13 cellular contexts compared by ENCODE assay signal in genomic region chr9:90025816-90026215, GRCh38.
DNase-seq lines count a peak whose midpoint lies in the region; ATAC-seq, FAIRE-seq and TF ChIP-seq lines count a peak whose summit lies in the region.
"Had no signal": no experiment of that assay in that cellular context is flagged by ENCODE, and none has a peak within 500 bp of the region (broad histone marks: within the 10 kb centered on the region; RNA-seq: fewer than 3 reads in every experiment).

No MANE protein-coding gene starts in this region.

- H3K36me3 ChIP-seq in brain microvascular endothelial cell (replicated peaks), result no peaks in the 10 kb centered on the region
- no peaks in the 10 kb centered on the region for H3K36me3 ChIP-seq in mesenchymal stem cell (ENCODE audit: control insufficient read depth in 1 of 2, insufficient read depth in 2 of 2, low read depth in 1 of 2, low read length in 2 of 2)
- H3K36me3 ChIP-seq: neutrophil had no signal

- peak overlapping the region in 1 of 2 experiments; percentile 42 for H3K4ac ChIP-seq in mesenchymal stem cell (ENCODE audit: low read depth in 1 of 2, low read length in 2 of 2)

- H2BK15ac ChIP-seq in mesenchymal stem cell (ENCODE audit: low read depth, poor library complexity, severe bottlenecking), result no peak overlapping the region

- in situ Hi-C loops in brain microvascular endothelial cell (cut with HindIII; ENCODE audit: low pct_ligation_motif_present, low sequenced_read_pairs), result no loop called here

- H4K91ac ChIP-seq in mesenchymal stem cell (ENCODE audit: low read length), result no peak overlapping the region

- no peak overlapping the region for H4K8ac ChIP-seq in mesenchymal stem cell (ENCODE audit: low read length)

- H3K14ac ChIP-seq in mesenchymal stem cell (ENCODE audit: low read length in 2 of 2), result no peak overlapping the region

- H3K27ac ChIP-seq in A549 (no peak overlapping the region), brain microvascular endothelial cell (no peak overlapping the region), mesenchymal stem cell (ENCODE audit: low read length, poor library complexity, severe bottlenecking) (no peak overlapping the region)
- H3K27ac ChIP-seq: neutrophil had no signal

- POLR2A ChIA-PET in A549 (lab: Yijun Ruan, JAX), result no interaction called here

- peaks cover 5% of the 10 kb centered on the region; the same call in 1 of the 3 replicates for H3K9me3 ChIP-seq in A549
- no peaks in the 10 kb centered on the region for H3K9me3 ChIP-seq in mesenchymal stem cell (ENCODE audit: control insufficient read depth, low read length)
- H3K9me3 ChIP-seq: neutrophil had no signal

- peaks cover 4% of the 10 kb centered on the region; the same call in 1 of the 3 replicates for H3K4me1 ChIP-seq in A549
- H3K4me1 ChIP-seq in mesenchymal stem cell (ENCODE audit: control insufficient read depth, insufficient read depth, low read depth, low read length), result peaks cover 4% of the 10 kb centered on the region

- 19% methylated on average over 3 of the region's 3 CpGs for WGBS in A549 (ENCODE audit: missing lambda C conversion rate)
- 23% methylated on average over 3 of the region's 3 CpGs for WGBS in mesenchymal stem cell

- H3K18ac ChIP-seq in mesenchymal stem cell (ENCODE audit: low read depth in 1 of 2, low read length in 2 of 2), result peak overlapping the region in 1 of 2 experiments; percentile 18

- H3K4me3 ChIP-seq in A549, result no peak overlapping the region
- H3K4me3 ChIP-seq in brain microvascular endothelial cell (ENCODE audit: low read depth, low read length), result no peak overlapping the region
- H3K4me3 ChIP-seq in mesenchymal stem cell (ENCODE audit: insufficient read depth in 1 of 2, low read depth in 1 of 2, low read length in 2 of 2), result no peak overlapping the region

- no peak for TF ChIP-seq RAD21 in A549 (conservative IDR thresholded peaks at IDR 0.05 in 1 of 2, IDR thresholded peaks at IDR 0.05 in 1 of 2)

- no peak for TF ChIP-seq POLR2A in A549 (IDR thresholded peaks at IDR 0.05; ENCODE audit: low read length)

- DNase-seq in A549 (ENCODE audit: low read depth in 1 of 2, low spot score in 1 of 2) (peak; percentile 15 to 40), LoVo (ENCODE audit: low spot score) (peak; percentile 5), brain microvascular endothelial cell (peak; percentile 14), mesenchymal stem cell (peak; percentile 37), SKM-1 (lab: John Stamatoyannopoulos, UW; ENCODE audit: unreplicated experiment) (no peak), NCI-H146 treated with DMSO at 0.1 percent for 48 hours (lab: John Stamatoyannopoulos, UW; ENCODE audit: unreplicated experiment) (no peak)
- DNase-seq: activated T-cell treated with anti-CD3 and anti-CD28 coated beads, Interleukin-2, amount 50 U/mL, for 72 hours; HCEC 1CT; NK-92 treated with Interleukin-12 subunit alpha and Interleukin-12 subunit beta, amount 100 ng/mL, for 24 hours had no signal

- TF ChIP-seq CTCF in A549 (IDR thresholded peaks at IDR 0.05), result no peak
- TF ChIP-seq CTCF in brain microvascular endothelial cell (IDR thresholded peaks at IDR 0.05; ENCODE audit: low read depth, low read length, missing control alignments), result no peak

- CTCF ChIA-PET in A549 (lab: Yijun Ruan, JAX), result interaction anchor here (0.5 kb wide), 1 partner anchor 72 kb away, joined by 3 read pairs; no protein-coding TSS in a partner anchor

- no peak for FAIRE-seq in A549 (lab: Jason Lieb, UNC)
- FAIRE-seq: TTC549 had no signal

- H2AFZ ChIP-seq in mesenchymal stem cell (ENCODE audit: low read depth, low read length), result no peak overlapping the region

- no peak overlapping the region for H2AK5ac ChIP-seq in mesenchymal stem cell (ENCODE audit: low read length, severe bottlenecking)

- H2BK120ac ChIP-seq in mesenchymal stem cell (ENCODE audit: low read depth, low read length), result no peak overlapping the region

- H2BK5ac ChIP-seq in mesenchymal stem cell (ENCODE audit: low read depth, low read length, poor library complexity, severe bottlenecking), result no peak overlapping the region

- no peak overlapping the region for H3K9ac ChIP-seq in mesenchymal stem cell (ENCODE audit: low read length)

- peak; percentile 85 to 89; a peak in 5 of 6 replicates for ATAC-seq in A549
- no peak for ATAC-seq in HG02884 (IDR thresholded peaks at IDR 0.05; ENCODE audit: unreplicated experiment)
- ATAC-seq in GM19351 (IDR thresholded peaks at IDR 0.05; ENCODE audit: unreplicated experiment), result no peak
- ATAC-seq: activated T-cell treated with anti-CD3 and anti-CD28 coated beads, Interleukin-2, amount 50 U/mL, for 72 hours had no signal

- no peak overlapping the region for H2BK12ac ChIP-seq in mesenchymal stem cell (ENCODE audit: low read length in 2 of 2)

- H3K4me2 ChIP-seq in A549, result no peak overlapping the region
- H3K4me2 ChIP-seq in mesenchymal stem cell (ENCODE audit: low read length, poor library complexity, severe bottlenecking), result no peak overlapping the region

- TF ChIP-seq EP300 in A549 (IDR thresholded peaks at IDR 0.05), result no peak

- H3K79me1 ChIP-seq in mesenchymal stem cell (replicated peaks; ENCODE audit: low read length, poor library complexity, severe bottlenecking), result no peaks in the 10 kb centered on the region

- H3K27me3 ChIP-seq in brain microvascular endothelial cell (replicated peaks), result no peaks in the 10 kb centered on the region
- H3K27me3 ChIP-seq in mesenchymal stem cell (ENCODE audit: control insufficient read depth in 1 of 2, insufficient read depth in 1 of 2, low read length in 2 of 2), result peaks cover 0 to 30% of the 10 kb centered on the region in 2 experiments

- peak overlapping the region in 1 of 2 experiments; percentile 90 for H3K23ac ChIP-seq in mesenchymal stem cell (ENCODE audit: low read length in 2 of 2)

TF ChIP-seq in A549, 52 proteins besides CTCF, POLR2A, EP300 and RAD21:
- TF ChIP-seq EHMT2 (IDR thresholded peaks at IDR 0.05; ENCODE audit: low read depth) (no peak), HDAC2 (IDR thresholded peaks at IDR 0.05) (no peak)

Comparison
In these comparisons a context has a peak if more than half of its experiments do, and no peak if none do; other contexts are left out.
1. ATAC-seq: peak in A549 (2 of 2); none in HG02884 (single experiment) and GM19351 (single experiment).
2. DNase-seq: peak in A549 (2 of 2), LoVo (single experiment), brain microvascular endothelial cell (single experiment) and mesenchymal stem cell (single experiment); none in SKM-1 (single experiment) and NCI-H146 treated with DMSO at 0.1 percent for 48 hours (single experiment).